Comparison of ENCODE assay signal across 10 cellular contexts in genomic region chr17:59643159-59643857, GRCh38. TPM values are rescaled to one million over a fixed set of nuclear protein-coding genes. Genes with fewer than 3 reads are reported as not detected.
A peak's percentile ranks its signal among the peaks of the same experiment; 100 is the strongest.
DNase-seq lines count a peak whose midpoint lies in the region; ATAC-seq and TF ChIP-seq lines count a peak whose summit lies in the region.
"Had no signal": no experiment of that assay in that cellular context is flagged by ENCODE, and none has a peak within 500 bp of the region (broad histone marks: within the 10 kb centered on the region; RNA-seq: fewer than 3 reads in every experiment).

No MANE protein-coding gene starts in this region.

- H3K27me3 Mint-ChIP-seq in stimulated activated naive CD8-positive, alpha-beta T cell treated with anti-CD3 and anti-CD28 coated beads, Interleukin-15, Interleukin-2, amounts not matched to agents 100 ng/mL and 50 ng/mL, for 24 hours = no peaks in the 10 kb centered on the region

- ATAC-seq in stimulated activated naive CD8-positive, alpha-beta T cell treated with anti-CD3 and anti-CD28 coated beads, Interleukin-15, Interleukin-2, amounts not matched to agents 100 U/mL and 50 U/mL, for 24 hours = no peak
- ATAC-seq in GM18868 (IDR thresholded peaks at IDR 0.05; ENCODE audit: unreplicated experiment) (no peak), HG03045 (IDR thresholded peaks at IDR 0.05; ENCODE audit: unreplicated experiment) (no peak)

- peaks cover 36% of the 10 kb centered on the region for H3K36me3 Mint-ChIP-seq in stimulated activated naive CD8-positive, alpha-beta T cell treated with anti-CD3 and anti-CD28 coated beads, Interleukin-15, Interleukin-2, amounts not matched to agents 100 ng/mL and 50 ng/mL, for 24 hours (ENCODE audit: low read depth)

- TF ChIP-seq CTCF in VCaP (conservative IDR thresholded peaks at IDR 0.05) = no peak

- no peak for DNase-seq in stimulated activated naive CD8-positive, alpha-beta T cell treated with anti-CD3 and anti-CD28 coated beads, Interleukin-15, Interleukin-2, amounts not matched to agents 100 U/mL and 50 U/mL, for 24 hours
- peak; percentile 79 for DNase-seq in iris pigment epithelial cell (ENCODE audit: low read depth)
- no peak for DNase-seq in H4 (ENCODE audit: low spot score)
- no peak for DNase-seq in amniotic stem cell (lab: John Stamatoyannopoulos, UW)
- DNase-seq: adrenal gland, substantia nigra had no signal

- H3K4me1 Mint-ChIP-seq in stimulated activated naive CD8-positive, alpha-beta T cell treated with anti-CD3 and anti-CD28 coated beads, Interleukin-15, Interleukin-2, amounts not matched to agents 100 ng/mL and 50 ng/mL, for 24 hours (ENCODE audit: low read depth) = peaks cover 61% of the 10 kb centered on the region

- H3K4me3 Mint-ChIP-seq in stimulated activated naive CD8-positive, alpha-beta T cell treated with anti-CD3 and anti-CD28 coated beads, Interleukin-15, Interleukin-2, amounts not matched to agents 100 ng/mL and 50 ng/mL, for 24 hours = no peak overlapping the region

- peak overlapping the region; percentile 80 for H3K27ac ChIP-seq in VCaP

- H3K27ac Mint-ChIP-seq in stimulated activated naive CD8-positive, alpha-beta T cell treated with anti-CD3 and anti-CD28 coated beads, Interleukin-15, Interleukin-2, amounts not matched to agents 100 ng/mL and 50 ng/mL, for 24 hours = peak overlapping the region; percentile 12

- no peaks in the 10 kb centered on the region for H3K9me3 Mint-ChIP-seq in stimulated activated naive CD8-positive, alpha-beta T cell treated with anti-CD3 and anti-CD28 coated beads, Interleukin-15, Interleukin-2, amounts not matched to agents 100 ng/mL and 50 ng/mL, for 24 hours

RNA-seq across cellular contexts. Expression of gene CLTC, which starts 23.6 kb away (rescaled TPM):
- total RNA-seq in H4 (2014; rRNA removed; shearing (Covaris generic)) = 362 and 385 TPM in 2 replicates
